In the genomic region with DNA sequence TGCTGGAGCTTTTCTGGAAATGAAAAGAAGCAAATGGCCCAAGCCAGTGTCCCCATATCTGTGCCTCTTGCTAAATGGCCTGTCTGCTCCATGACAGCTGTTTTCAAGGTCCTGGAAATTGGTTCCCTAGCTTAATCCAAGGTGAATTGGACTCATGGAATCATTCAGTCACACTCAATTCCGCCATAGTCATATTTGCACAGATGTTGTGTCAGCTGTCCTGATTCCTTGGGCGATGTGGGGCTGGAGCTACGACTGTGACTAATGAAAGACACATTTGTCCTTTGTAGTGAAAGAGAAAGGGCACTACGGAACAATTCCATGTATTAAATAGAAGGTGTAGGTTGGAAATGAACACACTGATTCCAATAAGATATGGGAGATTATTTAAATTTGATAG, we compare ENCODE assay signal across 21 cellular contexts.
"Had no signal": no experiment of that assay in that cellular context is flagged by ENCODE, and none has a peak within 500 bp of the region (broad histone marks: within the 10 kb centered on the region; RNA-seq: fewer than 3 reads in every experiment).

No MANE protein-coding gene starts in this region.

- H3K27ac ChIP-seq: coronary artery, heart right ventricle, prostate gland, upper lobe of left lung, VCaP had no signal

- H3K4me1 ChIP-seq: heart right ventricle, prostate gland, upper lobe of left lung had no signal

- DNase-seq: activated CD4-positive, alpha-beta memory T cell treated with anti-CD3 and anti-CD28 coated beads, Interleukin-2, amount 10 ng/mL, durations not matched to agents 7 days and 5 days; activated CD4-positive, alpha-beta T cell treated with anti-CD3 and anti-CD28 coated beads, Interleukin-2, amount 10 ng/mL, durations not matched to agents 24 days and 14 days; activated effector memory CD4-positive, alpha-beta T cell treated with Interleukin-2 at 50 U/mL for 16 hours; activated naive CD4-positive, alpha-beta T cell treated with anti-CD3 and anti-CD28 coated beads for 36 hours; activated naive CD8-positive, alpha-beta T cell treated with anti-CD3 and anti-CD28 coated beads, Interleukin-2, amount 10 ng/mL, durations not matched to agents 7 days and 5 days; activated T-cell treated with anti-CD3 and anti-CD28 coated beads, Interleukin-2, amount 50 U/mL, for 72 hours; amygdala; cerebellar nuclear complex; heart right ventricle; islet precursor cell; left colon; occipital lobe; stimulated activated CD4-positive, alpha-beta T cell treated with anti-CD3 and anti-CD28 coated beads, Interleukin-12 subunit alpha, Interleukin-12 subunit beta, amount 100 ng/mL, for 4 hours; stimulated activated CD4-positive, alpha-beta T cell treated with anti-CD3 and anti-CD28 coated beads, Interleukin-4, amount 100 ng/mL, for 4 hours; stimulated activated naive CD8-positive, alpha-beta T cell treated with anti-CD3 and anti-CD28 coated beads, Interleukin-15, Interleukin-2, amounts not matched to agents 100 U/mL and 50 U/mL, for 24 hours; T-helper 2 cell; upper lobe of left lung had no signal

- H3K9me3 ChIP-seq: heart right ventricle, prostate gland, upper lobe of left lung had no signal

- H3K27me3 ChIP-seq: upper lobe of left lung had no signal

- H3K36me3 ChIP-seq: heart right ventricle, prostate gland, upper lobe of left lung had no signal

- ATAC-seq: activated CD4-positive, CD25-positive, alpha-beta regulatory T cell treated with anti-CD3 and anti-CD28 coated beads, Interleukin-2, amount 50 U/mL, for 24 hours; activated T-cell treated with anti-CD3 and anti-CD28 coated beads, Interleukin-2, amount 50 U/mL, for 72 hours; heart right ventricle; left colon; stimulated activated naive CD8-positive, alpha-beta T cell treated with anti-CD3 and anti-CD28 coated beads, Interleukin-15, Interleukin-2, amounts not matched to agents 100 U/mL and 50 U/mL, for 24 hours had no signal

- H3K4me3 ChIP-seq: coronary artery, heart right ventricle, prostate gland, upper lobe of left lung had no signal
